In genomic region chr6:168606722-168607121, GRCh38 we compare ENCODE assay signal across 1 cellular context.
TF ChIP-seq lines count a peak whose summit lies in the region.

No MANE protein-coding gene starts in this region.

TF ChIP-seq in HepG2, 621 proteins besides CTCF, POLR2A, EP300 and RAD21 (continued from another document):
- TF ChIP-seq TOE1 (CRISPR knock-in tag; IDR thresholded peaks at IDR 0.05) (no peak), MED8 (CRISPR knock-in tag; IDR thresholded peaks at IDR 0.05; ENCODE audit: insufficient replicate concordance) (no peak), ZNF891 (CRISPR knock-in tag; IDR thresholded peaks at IDR 0.05) (no peak)
